ENCODE assay signal across 8 cellular contexts in the genomic region with DNA sequence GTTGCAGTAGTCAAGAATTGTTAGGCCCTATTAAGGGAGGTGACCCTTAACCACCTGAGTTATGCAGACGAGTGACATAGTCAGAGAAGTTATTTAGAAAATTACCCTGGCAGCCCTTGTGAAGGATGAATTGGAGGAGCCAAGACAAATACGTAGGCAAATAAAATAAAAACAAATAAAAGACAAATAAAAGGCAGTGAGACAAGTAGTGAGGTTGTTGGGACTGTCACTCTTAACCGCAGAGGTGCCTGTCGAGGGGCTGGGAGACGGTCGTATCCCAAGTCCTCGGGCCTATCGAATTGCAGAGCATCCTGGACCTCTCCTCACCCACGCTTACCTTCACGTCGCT. TPM values are rescaled to one million over a fixed set of nuclear protein-coding genes. Genes with fewer than 3 reads are reported as not detected.
DNase-seq lines count a peak whose midpoint lies in the region; ATAC-seq and TF ChIP-seq lines count a peak whose summit lies in the region.

No MANE protein-coding gene starts in this region.

- no peaks in the 10 kb centered on the region for H3F3A ChIP-seq in Loucy (ENCODE audit: low read depth)

- peak overlapping the region; percentile 64 for H2AFZ ChIP-seq in Loucy (ENCODE audit: low read length)

- H3K4me2 ChIP-seq in Loucy (ENCODE audit: low read depth, low read length, poor library complexity, severe bottlenecking) = peak overlapping the region; percentile 66

- H3K4me3 Mint-ChIP-seq in CD4-positive, alpha-beta T cell = peak overlapping the region; percentile 98

- peaks cover 18% of the 10 kb centered on the region for H3K79me2 ChIP-seq in Loucy (ENCODE audit: insufficient read depth, low read length)

- no peaks in the 10 kb centered on the region for H3K27me3 Mint-ChIP-seq in CD4-positive, alpha-beta T cell

- CTCF ChIA-PET in CD4-positive, alpha-beta T cell (lab: Charles Lee) = interaction anchor here (1.4 to 2.1 kb wide), 3 partner anchors 16 to 139 kb away, joined by 3 to 12 read pairs (median 3); a partner anchor contains a TSS

- H3K9me3 ChIP-seq in CD4-positive, alpha-beta T cell (ENCODE audit: control insufficient read depth, low read length) = no peaks in the 10 kb centered on the region
- H3K9me3 ChIP-seq in Loucy (ENCODE audit: insufficient read depth, low read depth, low read length) (no peaks in the 10 kb centered on the region), esophagus (ENCODE audit: control insufficient read depth in 2 of 2, insufficient read depth in 1 of 2, low read depth in 1 of 2, low read length in 1 of 2) (no peaks in the 10 kb centered on the region), ovary (no peaks in the 10 kb centered on the region)

- intact Hi-C loops in CD4-positive, alpha-beta T cell (cut with DNase I, micrococcal nuclease) = loop anchor here (1.0 to 5.0 kb wide), 4 partner anchors 58 to 827 kb away; a partner anchor contains a TSS
- intact Hi-C loops in ovary (cut with DNase I) = no loop called here

- H3K4me3 ChIP-seq in Loucy (ENCODE audit: low read length, poor library complexity, severe bottlenecking) = peak overlapping the region; percentile 94
- H3K4me3 ChIP-seq in esophagus (ENCODE audit: low read depth in 1 of 2, low read length in 2 of 2) = peak overlapping the region; percentile 48 to 55
- H3K4me3 ChIP-seq in ovary = peak overlapping the region; percentile 61

- TF ChIP-seq EP300 in ovary (IDR thresholded peaks at IDR 0.05) = no peak

- ATAC-seq in CD4-positive, alpha-beta T cell (ENCODE audit: poor library complexity) = no peak
- ATAC-seq in HG02610 (IDR thresholded peaks at IDR 0.05; ENCODE audit: unreplicated experiment) = no peak

- WGBS in esophagus, 2 donors = 6 to 33% methylated on average over 11 of the region's 11 CpGs
- WGBS in ovary, 3 donors = 36 to 41% (median 37%) methylated on average over 11 of the region's 11 CpGs

- H3K9me2 ChIP-seq in Loucy (replicated peaks; ENCODE audit: low read depth, low read length) = no peaks in the 10 kb centered on the region

- H3K36me3 ChIP-seq in Loucy (ENCODE audit: insufficient read depth, low read length) = no peaks in the 10 kb centered on the region
- no peaks in the 10 kb centered on the region for H3K36me3 ChIP-seq in esophagus (ENCODE audit: control insufficient read depth in 2 of 2, insufficient read depth in 2 of 2, low read length in 1 of 2)
- no peaks in the 10 kb centered on the region for H3K36me3 ChIP-seq in ovary

- no peak for TF ChIP-seq CTCF in CD4-positive, alpha-beta T cell (IDR thresholded peaks at IDR 0.05)
- no peak for TF ChIP-seq CTCF in Loucy (conservative IDR thresholded peaks at IDR 0.05; ENCODE audit: low read length)
- TF ChIP-seq CTCF in ovary (IDR thresholded peaks at IDR 0.05) = no peak

- H3K36me3 Mint-ChIP-seq in CD4-positive, alpha-beta T cell (ENCODE audit: low read depth) = peaks cover 24% of the 10 kb centered on the region

- no peaks in the 10 kb centered on the region for H4K20me1 ChIP-seq in Loucy (ENCODE audit: insufficient read depth, low read length, poor library complexity, severe bottlenecking)

- H3K9ac ChIP-seq in Loucy (ENCODE audit: low read depth, low read length, poor library complexity, severe bottlenecking) = peak overlapping the region; percentile 90

- H3K9me3 Mint-ChIP-seq in CD4-positive, alpha-beta T cell = no peaks in the 10 kb centered on the region

- H3K27ac ChIP-seq in CD4-positive, alpha-beta T cell (ENCODE audit: low read depth, low read length) = peak overlapping the region; percentile 59
- peak overlapping the region in 1 of 2 donors; percentile 63 for H3K27ac ChIP-seq in esophagus (ENCODE audit: low read depth in 2 of 2, low read length in 1 of 2)
- H3K27ac ChIP-seq in ovary = peak overlapping the region in 1 of 2 donors; percentile 83

- H3K27me3 ChIP-seq in CD4-positive, alpha-beta T cell (ENCODE audit: control insufficient read depth, insufficient read depth, low read length) = no peaks in the 10 kb centered on the region
- H3K27me3 ChIP-seq in Loucy (ENCODE audit: insufficient read depth, low read length, poor library complexity, severe bottlenecking) = no peaks in the 10 kb centered on the region
- H3K27me3 ChIP-seq in esophagus (ENCODE audit: control insufficient read depth in 1 of 2, insufficient read depth in 2 of 2, low read length in 2 of 2) = peaks cover 0 to 2% of the 10 kb centered on the region in 2 donors
- no peaks in the 10 kb centered on the region for H3K27me3 ChIP-seq in ovary

- no peak for TF ChIP-seq POLR2A in ovary (IDR thresholded peaks at IDR 0.05)

- POLR2A ChIA-PET in CD4-positive, alpha-beta T cell (lab: Charles Lee) = interaction anchor here (0.8 to 1.9 kb wide), 6 partner anchors 10 to 828 kb away, joined by 3 to 21 read pairs (median 4); a partner anchor contains a TSS

- H3K4me1 ChIP-seq in Loucy (ENCODE audit: insufficient read depth, low read length, poor library complexity, severe bottlenecking) (peaks cover 17% of the 10 kb centered on the region), esophagus (ENCODE audit: control insufficient read depth in 2 of 2, insufficient read depth in 2 of 2, low read length in 1 of 2) (peaks cover 0 to 7% of the 10 kb centered on the region in 2 donors), ovary (ENCODE audit: insufficient read depth) (no peaks in the 10 kb centered on the region)

- H3K27ac Mint-ChIP-seq in CD4-positive, alpha-beta T cell = peak overlapping the region; percentile 98

- no peak for DNase-seq in CD4-positive, alpha-beta T cell
- DNase-seq in ovary (no peak), DMS153 treated with DMSO at 0.1 percent for 48 hours (lab: John Stamatoyannopoulos, UW; ENCODE audit: unreplicated experiment) (no peak)
- no peak for DNase-seq in central memory CD4-positive, alpha-beta T cell
- DNase-seq in NK-92 treated with Interleukin-12 subunit alpha and Interleukin-12 subunit beta, amount 100 ng/mL, for 24 hours (lab: John Stamatoyannopoulos, UW) = no peak

- peaks cover 42% of the 10 kb centered on the region for H3K4me1 Mint-ChIP-seq in CD4-positive, alpha-beta T cell (ENCODE audit: low read depth)

RNA-seq across cellular contexts. Expression of a gene that starts 0.4 kb away (rescaled TPM):
- 1 to 10 TPM; 1.3 to 2.1 TPM for total RNA-seq in CD4-positive, alpha-beta T cell
- polyA plus RNA-seq in esophagus (under 1 TPM; 0.11 to 0.14 TPM), ovary (1 to 10 TPM; 1.2 to 3.3 TPM)
- total RNA-seq in ovary = 1 to 10 TPM; 2.7 to 5.9 (median 5.1) TPM

RNA-seq across cellular contexts. Expression of a gene that starts 58.0 kb away (rescaled TPM):
- 1 to 10 TPM; 7.8 to 8.7 TPM for total RNA-seq in CD4-positive, alpha-beta T cell
- polyA plus RNA-seq in esophagus (1 to 10 TPM; 1.7 to 2.8 TPM), ovary (10 to 100 TPM in 1 of 2 donors, 1 to 10 TPM in 1; 9.5 to 23.0 TPM)
- total RNA-seq in ovary = 10 to 100 TPM in 5 of 7 donors, 1 to 10 TPM in 2; 9.3 to 16.2 (median 11.8) TPM

Comparison
In these comparisons a context has a peak if more than half of its experiments do, and no peak if none do; other contexts are left out.
1. intact Hi-C loops: an anchor here in CD4-positive, alpha-beta T cell (1.0 to 5.0 kb wide); none called in ovary.